22 cellular contexts compared by ENCODE assay signal in genomic region chr6:32832535-32832934, GRCh38. TPM values are rescaled to one million over a fixed set of nuclear protein-coding genes. Genes with fewer than 3 reads are reported as not detected.
DNase-seq lines count a peak whose midpoint lies in the region; ATAC-seq and TF ChIP-seq lines count a peak whose summit lies in the region.
"Had no signal": no experiment of that assay in that cellular context is flagged by ENCODE, and none has a peak within 500 bp of the region (broad histone marks: within the 10 kb centered on the region; RNA-seq: fewer than 3 reads in every experiment).

No MANE protein-coding gene starts in this region.

- H3K4me1 Mint-ChIP-seq in natural killer cell: peaks cover 36 to 53% of the 10 kb centered on the region in 2 donors
- peaks cover 59 to 76% of the 10 kb centered on the region in 2 donors for H3K4me1 Mint-ChIP-seq in natural killer cell treated with Interleukin-12 subunit alpha and Interleukin-12 subunit beta and Interleukin-15 and Interleukin-18, amount 100 ng/mL, for 72 hours (ENCODE audit: low read depth in 2 of 2)
- peaks cover 74% of the 10 kb centered on the region for H3K4me1 Mint-ChIP-seq in activated naive CD8-positive, alpha-beta T cell (ENCODE audit: low read depth)
- H3K4me1 Mint-ChIP-seq in stimulated activated memory B cell treated with anti-CD40 and anti-IgM and Interleukin-4, amounts not matched to agents 10 μg/mL and 1 μg/mL and 100 μg/mL, for 72 hours: peaks cover 71% of the 10 kb centered on the region

- H3K36me3 ChIP-seq in esophagus muscularis mucosa: peaks cover 30 to 84% (median 64%) of the 10 kb centered on the region in 4 donors

- WGBS in esophagus muscularis mucosa: 80% methylated on average over 13 of the region's 13 CpGs

- no peak for TF ChIP-seq EP300 in esophagus muscularis mucosa (IDR thresholded peaks at IDR 0.05)

- H3K4me3 ChIP-seq in esophagus muscularis mucosa: no peak overlapping the region

- DNase-seq in natural killer cell (no peak), esophagus muscularis mucosa (ENCODE audit: extremely low spot score) (peak; percentile 37), NCI-H2081 (lab: John Stamatoyannopoulos, UW) (no peak), NCI-H1417 (lab: John Stamatoyannopoulos, UW) (no peak)
- DNase-seq in natural killer cell treated with Interleukin-12 subunit alpha and Interleukin-12 subunit beta and Interleukin-15 and Interleukin-18, amount 100 ng/mL, for 72 hours (ENCODE audit: low spot score): no peak
- DNase-seq: CD4-positive, CD25-positive, alpha-beta regulatory T cell; EL; H9; HFFc6; NCI-H1092; NCI-H1436 treated with DMSO at 0.1 percent for 48 hours; NCI-H2029; NCI-H2171; NCI-H345; NCI-H524; NCI-H774; NK-92 treated with Interleukin-12 subunit alpha and Interleukin-12 subunit beta, amount 100 ng/mL, for 24 hours; SIG-M5 had no signal

- peaks cover 37% of the 10 kb centered on the region for H3K36me3 Mint-ChIP-seq in natural killer cell
- H3K36me3 Mint-ChIP-seq in natural killer cell treated with Interleukin-12 subunit alpha and Interleukin-12 subunit beta and Interleukin-15 and Interleukin-18, amount 100 ng/mL, for 72 hours: peaks cover 72% of the 10 kb centered on the region
- peaks cover 35% of the 10 kb centered on the region for H3K36me3 Mint-ChIP-seq in activated naive CD8-positive, alpha-beta T cell
- H3K36me3 Mint-ChIP-seq in stimulated activated memory B cell treated with anti-CD40 and anti-IgM and Interleukin-4, amounts not matched to agents 10 μg/mL and 1 μg/mL and 100 μg/mL, for 72 hours: peaks cover 91% of the 10 kb centered on the region

- H3K4me1 ChIP-seq in esophagus muscularis mucosa: peaks cover 2 to 12% (median 3%) of the 10 kb centered on the region in 4 donors

- no peaks in the 10 kb centered on the region for H3K27me3 ChIP-seq in esophagus muscularis mucosa

- no peak overlapping the region for H3K4me3 Mint-ChIP-seq in natural killer cell
- H3K4me3 Mint-ChIP-seq in natural killer cell treated with Interleukin-12 subunit alpha and Interleukin-12 subunit beta and Interleukin-15 and Interleukin-18, amount 100 ng/mL, for 72 hours: no peak overlapping the region
- H3K4me3 Mint-ChIP-seq in activated naive CD8-positive, alpha-beta T cell: peak overlapping the region; percentile 40
- H3K4me3 Mint-ChIP-seq in stimulated activated memory B cell treated with anti-CD40 and anti-IgM and Interleukin-4, amounts not matched to agents 10 μg/mL and 1 μg/mL and 100 μg/mL, for 72 hours: no peak overlapping the region
- H3K4me3 Mint-ChIP-seq: H9, HFFc6 had no signal

- no peak for ATAC-seq in natural killer cell
- ATAC-seq in natural killer cell treated with Interleukin-12 subunit alpha and Interleukin-12 subunit beta and Interleukin-15 and Interleukin-18, amount 100 ng/mL, for 72 hours: no peak
- no peak for ATAC-seq in stimulated activated memory B cell treated with anti-CD40 and anti-IgM and Interleukin-4, amounts not matched to agents 10 μg/mL and 1 μg/mL and 100 μg/mL, for 72 hours
- ATAC-seq in HG03354 (IDR thresholded peaks at IDR 0.05; ENCODE audit: poor library complexity, severe bottlenecking, unreplicated experiment): no peak

- H3K9me3 ChIP-seq in esophagus muscularis mucosa: no peaks in the 10 kb centered on the region

- no peaks in the 10 kb centered on the region for H3K9me3 Mint-ChIP-seq in natural killer cell
- no peaks in the 10 kb centered on the region for H3K9me3 Mint-ChIP-seq in natural killer cell treated with Interleukin-12 subunit alpha and Interleukin-12 subunit beta and Interleukin-15 and Interleukin-18, amount 100 ng/mL, for 72 hours
- H3K9me3 Mint-ChIP-seq in activated naive CD8-positive, alpha-beta T cell (ENCODE audit: low read depth): no peaks in the 10 kb centered on the region
- H3K9me3 Mint-ChIP-seq in stimulated activated memory B cell treated with anti-CD40 and anti-IgM and Interleukin-4, amounts not matched to agents 10 μg/mL and 1 μg/mL and 100 μg/mL, for 72 hours: no peaks in the 10 kb centered on the region
- H3K9me3 Mint-ChIP-seq: CD4-positive, CD25-positive, alpha-beta regulatory T cell; H9; HFFc6 had no signal

- H3K27ac ChIP-seq in esophagus muscularis mucosa (replicated peaks in 1 of 4): no peak overlapping the region

- no peaks in the 10 kb centered on the region for H3K27me3 Mint-ChIP-seq in natural killer cell (ENCODE audit: low read depth in 2 of 2)
- no peaks in the 10 kb centered on the region for H3K27me3 Mint-ChIP-seq in natural killer cell treated with Interleukin-12 subunit alpha and Interleukin-12 subunit beta and Interleukin-15 and Interleukin-18, amount 100 ng/mL, for 72 hours
- H3K27me3 Mint-ChIP-seq in activated naive CD8-positive, alpha-beta T cell: no peaks in the 10 kb centered on the region
- no peaks in the 10 kb centered on the region for H3K27me3 Mint-ChIP-seq in stimulated activated memory B cell treated with anti-CD40 and anti-IgM and Interleukin-4, amounts not matched to agents 10 μg/mL and 1 μg/mL and 100 μg/mL, for 72 hours
- H3K27me3 Mint-ChIP-seq: CD4-positive, CD25-positive, alpha-beta regulatory T cell had no signal

- TF ChIP-seq CTCF in natural killer cell (IDR thresholded peaks at IDR 0.05): no peak
- TF ChIP-seq CTCF in esophagus muscularis mucosa (IDR thresholded peaks at IDR 0.05): no peak

- H3K27ac Mint-ChIP-seq in natural killer cell: peak overlapping the region; percentile 25 to 47
- H3K27ac Mint-ChIP-seq in natural killer cell treated with Interleukin-12 subunit alpha and Interleukin-12 subunit beta and Interleukin-15 and Interleukin-18, amount 100 ng/mL, for 72 hours: peak overlapping the region in 1 of 2 donors; percentile 34
- no peak overlapping the region for H3K27ac Mint-ChIP-seq in activated naive CD8-positive, alpha-beta T cell
- H3K27ac Mint-ChIP-seq in stimulated activated memory B cell treated with anti-CD40 and anti-IgM and Interleukin-4, amounts not matched to agents 10 μg/mL and 1 μg/mL and 100 μg/mL, for 72 hours: peak overlapping the region; percentile 35
- H3K27ac Mint-ChIP-seq: H9, HFFc6 had no signal

- no peak for TF ChIP-seq POLR2A in esophagus muscularis mucosa (IDR thresholded peaks at IDR 0.05; ENCODE audit: low read depth)

- intact Hi-C loops in natural killer cell (cut with micrococcal nuclease) (no loop called here), esophagus muscularis mucosa (cut with DNase I) (no loop called here)

RNA-seq across cellular contexts. Expression of gene TAP2, which starts 6.0 kb away (rescaled TPM):
- total RNA-seq in natural killer cell (100 to 1,000 TPM; 162 to 221 (median 209) TPM), esophagus muscularis mucosa (10 to 100 TPM in 3 of 4 donors, 1 to 10 TPM in 1; 8.6 to 16.3 (median 13.4) TPM)
- 100 to 1,000 TPM; 220 to 252 TPM for total RNA-seq in natural killer cell treated with Interleukin-12 subunit alpha and Interleukin-12 subunit beta and Interleukin-15 and Interleukin-18, amount 100 ng/mL, for 72 hours

RNA-seq across cellular contexts. Expression of gene PSMB8, which starts 11.3 kb away (rescaled TPM):
- 100 to 1,000 TPM; 160 to 170 (median 161) TPM for total RNA-seq in natural killer cell
- total RNA-seq in natural killer cell treated with Interleukin-12 subunit alpha and Interleukin-12 subunit beta and Interleukin-15 and Interleukin-18, amount 100 ng/mL, for 72 hours: 100 to 1,000 TPM; 259 to 356 TPM
- 10 to 100 TPM; 25.7 to 38.4 (median 32.4) TPM for total RNA-seq in esophagus muscularis mucosa

RNA-seq across cellular contexts. Expression of gene HLA-DOB, which starts 15.7 kb away (rescaled TPM):
- 10 to 100 TPM in 2 of 3 donors, 1 to 10 TPM in 1; 4.2 to 13.7 (median 10.4) TPM for total RNA-seq in natural killer cell
- total RNA-seq in natural killer cell treated with Interleukin-12 subunit alpha and Interleukin-12 subunit beta and Interleukin-15 and Interleukin-18, amount 100 ng/mL, for 72 hours: 10 to 100 TPM in 1 of 2 donors, 1 to 10 TPM in 1; 3.3 to 13.9 TPM
- total RNA-seq in esophagus muscularis mucosa: under 1 TPM in 3 of 4 donors, not detected in 1; 0.19 to 0.33 (median 0.29) TPM
- total RNA-seq: LHCN-M2 had no signal

RNA-seq across cellular contexts. Expression of gene TAP1, which starts 21.0 kb away (rescaled TPM):
- 100 to 1,000 TPM; 134 to 193 (median 179) TPM for total RNA-seq in natural killer cell
- 100 to 1,000 TPM; 512 to 588 TPM for total RNA-seq in natural killer cell treated with Interleukin-12 subunit alpha and Interleukin-12 subunit beta and Interleukin-15 and Interleukin-18, amount 100 ng/mL, for 72 hours
- total RNA-seq in esophagus muscularis mucosa: 10 to 100 TPM; 28.7 to 45.7 (median 34.8) TPM

RNA-seq across cellular contexts. Expression of gene PSMB9, which starts 21.5 kb away (rescaled TPM):
- 100 to 1,000 TPM; 112 to 190 (median 182) TPM for total RNA-seq in natural killer cell
- total RNA-seq in natural killer cell treated with Interleukin-12 subunit alpha and Interleukin-12 subunit beta and Interleukin-15 and Interleukin-18, amount 100 ng/mL, for 72 hours: 100 to 1,000 TPM; 212 to 401 TPM
- 10 to 100 TPM in 3 of 4 donors, 1 to 10 TPM in 1; 9.1 to 26.2 (median 20.5) TPM for total RNA-seq in esophagus muscularis mucosa

Comparison
In these comparisons a context has a peak if more than half of its experiments do, and no peak if none do; other contexts are left out.
1. RNA of gene TAP2, which starts 6.0 kb away (total RNA-seq): 220 to 252 TPM in natural killer cell treated with Interleukin-12 subunit alpha and Interleukin-12 subunit beta and Interleukin-15 and Interleukin-18, amount 100 ng/mL, for 72 hours and 162 to 221 TPM in natural killer cell; 8.6 to 16.3 TPM in esophagus muscularis mucosa; every median in the first group is over 4 times any median in the second.
2. RNA of gene PSMB8, which starts 11.3 kb away (total RNA-seq): 259 to 356 TPM in natural killer cell treated with Interleukin-12 subunit alpha and Interleukin-12 subunit beta and Interleukin-15 and Interleukin-18, amount 100 ng/mL, for 72 hours and 160 to 170 TPM in natural killer cell; 25.7 to 38.4 TPM in esophagus muscularis mucosa; every median in the first group is over 4 times any median in the second.